Comparison of ENCODE assay signal across 11 cellular contexts in genomic region chr20:42678895-42679294, GRCh38.
DNase-seq lines count a peak whose midpoint lies in the region; ATAC-seq, FAIRE-seq and TF ChIP-seq lines count a peak whose summit lies in the region.
"Had no signal": no experiment of that assay in that cellular context is flagged by ENCODE, and none has a peak within 500 bp of the region (broad histone marks: within the 10 kb centered on the region; RNA-seq: fewer than 3 reads in every experiment).

No MANE protein-coding gene starts in this region.

- H2AFZ ChIP-seq in H9 (ENCODE audit: low read length), result no peak overlapping the region

- no peak overlapping the region for H3K18ac ChIP-seq in H9 (ENCODE audit: insufficient read length, low read depth, low read length)

- no peak overlapping the region for H3K9ac ChIP-seq in H9 (ENCODE audit: extremely low read depth, insufficient read length, low read length)

- H3K9me3 Mint-ChIP-seq in Caco-2 (ENCODE audit: unreplicated experiment), result no peaks in the 10 kb centered on the region
- H3K9me3 Mint-ChIP-seq in H9, result peaks cover 3 to 5% of the 10 kb centered on the region in 2 experiments; a peak in 3 of 5 replicates
- peaks cover 0 to 19% (median 2%) of the 10 kb centered on the region in 9 donors for H3K9me3 Mint-ChIP-seq in naive thymus-derived CD8-positive, alpha-beta T cell

- no peak overlapping the region for H3K27ac ChIP-seq in H9 (ENCODE audit: insufficient read length, low read depth, low read length)
- no peak overlapping the region for H3K27ac ChIP-seq in RWPE1
- H3K27ac ChIP-seq: colonic mucosa had no signal

- CTCF ChIA-PET in Caco-2 (lab: Charles Lee), result no interaction called here
- CTCF ChIA-PET in RWPE1 (lab: Yijun Ruan, JAX), result interaction anchor here (0.6 kb wide), 1 partner anchor 32 kb away, joined by 3 read pairs; no protein-coding TSS in a partner anchor

- H3K4me1 ChIP-seq in Caco-2, result no peaks in the 10 kb centered on the region
- no peaks in the 10 kb centered on the region; the same call in 1 of the 2 replicates for H3K4me1 ChIP-seq in H9 (ENCODE audit: insufficient read depth, low read length)
- H3K4me1 ChIP-seq: colonic mucosa had no signal

- no peaks in the 10 kb centered on the region for H3K4me1 Mint-ChIP-seq in Caco-2 (ENCODE audit: low read depth, unreplicated experiment)
- H3K4me1 Mint-ChIP-seq in H9, result peaks cover 9 to 15% of the 10 kb centered on the region in 2 experiments
- no peaks in the 10 kb centered on the region for H3K4me1 Mint-ChIP-seq in naive thymus-derived CD8-positive, alpha-beta T cell

- no peak overlapping the region for H3K4ac ChIP-seq in H9 (ENCODE audit: low read depth, low read length)

- H3K27me3 Mint-ChIP-seq in Caco-2 (ENCODE audit: insufficient read depth, unreplicated experiment) (peaks cover 20% of the 10 kb centered on the region), H9 (ENCODE audit: low read depth) (peaks cover 6% of the 10 kb centered on the region; the same call in 1 of the 2 replicates)
- peaks cover 0 to 11% (median 0%) of the 10 kb centered on the region in 5 donors for H3K27me3 Mint-ChIP-seq in naive thymus-derived CD8-positive, alpha-beta T cell

- no peak for FAIRE-seq in RCC 7860 (lab: Jason Lieb, UNC)

- no peak overlapping the region for H3K23ac ChIP-seq in H9 (ENCODE audit: insufficient read length, low read depth, low read length)

- no peaks in the 10 kb centered on the region for H3K79me2 ChIP-seq in H9 (ENCODE audit: insufficient read depth, low read length)

- peak; percentile 81 for ATAC-seq in left lobe of liver
- ATAC-seq in naive thymus-derived CD8-positive, alpha-beta T cell, result no peak
- ATAC-seq: right cardiac atrium had no signal

- no TSS peak for BruUV-seq in Caco-2 (replicated peaks; lab: Mats Ljungman, UMichigan)

- H3K27me3 ChIP-seq in Caco-2 (replicated peaks; ENCODE audit: control insufficient read depth, insufficient read depth, low read length), result no peaks in the 10 kb centered on the region
- H3K27me3 ChIP-seq in H9 (ENCODE audit: insufficient read depth, low read length), result no peaks in the 10 kb centered on the region
- H3K27me3 ChIP-seq: colonic mucosa had no signal

- H3K36me3 ChIP-seq in Caco-2 (ENCODE audit: control insufficient read depth, insufficient read depth, low read length), result no peaks in the 10 kb centered on the region
- H3K36me3 ChIP-seq: colonic mucosa had no signal

- H4K8ac ChIP-seq in H9 (replicated peaks; ENCODE audit: insufficient read length, low read depth, low read length), result no peak overlapping the region

- H3K9me3 ChIP-seq in Caco-2 (peaks cover 6% of the 10 kb centered on the region; the same call in 1 of the 2 replicates), H9 (ENCODE audit: control insufficient read depth, low read depth, low read length) (no peaks in the 10 kb centered on the region)
- H3K9me3 ChIP-seq: colonic mucosa had no signal

- H3K27ac Mint-ChIP-seq in Caco-2 (ENCODE audit: unreplicated experiment) (no peak overlapping the region), H9 (no peak overlapping the region)
- H3K27ac Mint-ChIP-seq in naive thymus-derived CD8-positive, alpha-beta T cell, result no peak overlapping the region

- H3T11ph ChIP-seq in H9 (ENCODE audit: low read length), result no peak overlapping the region

- no peak overlapping the region for H2BK20ac ChIP-seq in H9 (ENCODE audit: low read depth, low read length, poor library complexity, severe bottlenecking)

- TF ChIP-seq CTCF in Caco-2 (IDR thresholded peaks at IDR 0.05; ENCODE audit: insufficient read depth in 1 of 2, low read depth in 1 of 2, low read length in 1 of 2, severe bottlenecking in 1 of 2, unreplicated experiment in 1 of 2), result peak; percentile 54 to 67
- peak; percentile 71 for TF ChIP-seq CTCF in H9 (conservative IDR thresholded peaks at IDR 0.05)
- peak; percentile 36 for TF ChIP-seq CTCF in RWPE1 (conservative IDR thresholded peaks at IDR 0.05; ENCODE audit: low read depth)

- H2AK5ac ChIP-seq in H9 (ENCODE audit: insufficient read length, low read length), result no peak overlapping the region

- no peak overlapping the region for H3K14ac ChIP-seq in H9 (ENCODE audit: insufficient read depth, low read length)

- H2BK12ac ChIP-seq in H9 (ENCODE audit: insufficient read length, low read depth, low read length), result no peak overlapping the region

- H3K56ac ChIP-seq in H9 (ENCODE audit: insufficient read length, low read depth, low read length), result no peak overlapping the region

- H4K20me1 ChIP-seq in H9 (ENCODE audit: control insufficient read depth, insufficient read depth, insufficient read length), result no peaks in the 10 kb centered on the region

- intact Hi-C loops in Caco-2 (cut with micrococcal nuclease; ENCODE audit: unreplicated experiment), result no loop called here

- no CpG with 5 or more reads among the region's 3 CpGs for WGBS in H9 (ENCODE audit: extremely low coverage, insufficient read length, low lambda C conversion rate)

- no peak overlapping the region for H4K91ac ChIP-seq in H9 (ENCODE audit: insufficient read length, low read depth, low read length)

- DNase-seq in Caco-2 (peak in 1 of 2 experiments; percentile 13), H9 (peak; percentile 57), RWPE1 (ENCODE audit: low spot score) (no peak), left lobe of liver (ENCODE audit: low spot score) (no peak), RCC 7860 (ENCODE audit: low spot score) (no peak)
- no peak for DNase-seq in activated CD4-positive, alpha-beta T cell treated with anti-CD3 and anti-CD28 coated beads, Interleukin-2, amount 50 U/mL, for 48 hours
- DNase-seq in activated effector memory CD4-positive, alpha-beta T cell treated with Interleukin-2 at 50 U/mL for 16 hours, result no peak
- no peak for DNase-seq in naive thymus-derived CD8-positive, alpha-beta T cell
- DNase-seq: colonic mucosa, NCI-H1694 treated with DMSO at 0.1 percent for 48 hours, right cardiac atrium had no signal

- H4K5ac ChIP-seq in H9 (ENCODE audit: insufficient read length, low read depth, low read length), result no peak overlapping the region

- no peak overlapping the region for H3K4me2 ChIP-seq in H9 (ENCODE audit: insufficient read depth, insufficient read length, low read length)

- H3K79me1 ChIP-seq in H9 (ENCODE audit: insufficient read depth, low read depth, low read length, poor library complexity, severe bottlenecking), result no peaks in the 10 kb centered on the region

- no peak overlapping the region for H2BK120ac ChIP-seq in H9 (ENCODE audit: low read depth, low read length, poor library complexity, severe bottlenecking)

- H3K23me2 ChIP-seq in H9 (ENCODE audit: insufficient read length, low read depth, low read length, poor library complexity, severe bottlenecking), result no peaks in the 10 kb centered on the region

- H3K4me3 Mint-ChIP-seq in Caco-2 (ENCODE audit: unreplicated experiment) (no peak overlapping the region), H9 (no peak overlapping the region)
- no peak overlapping the region for H3K4me3 Mint-ChIP-seq in naive thymus-derived CD8-positive, alpha-beta T cell

- H2BK5ac ChIP-seq in H9 (ENCODE audit: insufficient read length, low read length), result no peak overlapping the region

- H2BK15ac ChIP-seq in H9 (ENCODE audit: low read depth, low read length), result no peak overlapping the region

- H3K36me3 Mint-ChIP-seq in Caco-2 (ENCODE audit: insufficient read depth, unreplicated experiment), result no peaks in the 10 kb centered on the region
- peaks cover 0 to 2% (median 0%) of the 10 kb centered on the region in 3 experiments; a peak in 1 of 7 replicates for H3K36me3 Mint-ChIP-seq in H9 (ENCODE audit: insufficient read depth in 1 of 3, low read depth in 3 of 3)
- no peaks in the 10 kb centered on the region for H3K36me3 Mint-ChIP-seq in naive thymus-derived CD8-positive, alpha-beta T cell

- POLR2A ChIA-PET in Caco-2 (lab: Charles Lee), result no interaction called here
- POLR2A ChIA-PET in RWPE1 (lab: Yijun Ruan, JAX; ENCODE audit: low non-redundant PET), result no interaction called here
- POLR2A ChIA-PET in naive thymus-derived CD8-positive, alpha-beta T cell (lab: Charles Lee), result no interaction called here

- H3K4me3 ChIP-seq in Caco-2 (ENCODE audit: low read depth, low read length), result no peak overlapping the region
- H3K4me3 ChIP-seq: colonic mucosa had no signal
